Comparison of ENCODE assay signal across 11 cellular contexts in the genomic region with DNA sequence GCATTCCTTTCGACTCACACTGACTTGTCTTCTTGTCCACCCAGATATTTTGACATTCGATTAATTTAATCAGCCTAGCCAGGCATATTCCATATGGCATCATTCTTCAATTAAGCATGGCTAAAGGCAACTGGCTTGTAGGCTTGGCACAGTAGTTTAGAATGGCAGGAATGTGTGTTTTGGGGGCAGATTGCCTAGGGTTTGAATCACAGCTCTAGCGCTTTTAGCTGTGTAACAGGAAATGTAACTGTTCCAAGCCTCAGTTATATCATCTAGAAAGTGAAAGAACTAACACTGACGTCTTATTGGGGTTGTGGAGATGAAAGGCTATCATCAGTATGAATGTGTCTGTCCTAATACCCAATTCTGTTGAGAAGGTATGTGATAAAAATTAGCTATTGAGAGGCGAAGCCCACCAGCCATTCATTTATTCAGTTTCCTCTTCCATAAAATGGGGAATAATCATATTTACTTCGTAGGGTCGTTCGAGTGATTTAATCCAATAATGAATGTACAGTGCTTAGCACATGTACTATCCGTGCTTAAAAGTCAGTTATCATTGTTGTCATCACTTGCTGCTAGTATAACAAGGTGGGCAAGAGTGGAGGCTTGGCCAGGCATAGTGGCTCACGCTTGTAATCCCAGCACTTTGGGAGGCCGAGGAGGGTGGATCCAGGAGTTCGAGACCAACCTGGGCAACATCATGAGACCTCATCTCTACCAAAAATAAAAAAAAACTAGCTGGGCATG. TPM values are rescaled to one million over a fixed set of nuclear protein-coding genes. Genes with fewer than 3 reads are reported as not detected.
A peak's percentile ranks its signal among the peaks of the same experiment; 100 is the strongest.
DNase-seq lines count a peak whose midpoint lies in the region; ATAC-seq, FAIRE-seq and TF ChIP-seq lines count a peak whose summit lies in the region.
"Had no signal": no experiment of that assay in that cellular context is flagged by ENCODE, and none has a peak within 500 bp of the region (broad histone marks: within the 10 kb centered on the region; RNA-seq: fewer than 3 reads in every experiment).

No MANE protein-coding gene starts in this region.

- FAIRE-seq in H54 (lab: Jason Lieb, UNC): peak; percentile 52
- FAIRE-seq: HepG2 had no signal

- H3K36me3 Mint-ChIP-seq in activated CD8-positive, alpha-beta T cell treated with anti-CD3 and anti-CD28 coated beads, Interleukin-2, amount 10 ng/mL, durations not matched to agents 7 days and 5 days (ENCODE audit: low read depth): no peaks in the 10 kb centered on the region
- peaks cover 7% of the 10 kb centered on the region for H3K36me3 Mint-ChIP-seq in chondrocyte (ENCODE audit: low read depth)

- TF ChIP-seq POLR2A in H54 (IDR thresholded peaks at IDR 0.05; ENCODE audit: low read depth, low read length): no peak

- H3K27ac Mint-ChIP-seq in activated CD8-positive, alpha-beta T cell treated with anti-CD3 and anti-CD28 coated beads, Interleukin-2, amount 10 ng/mL, durations not matched to agents 7 days and 5 days: peak overlapping the region; percentile 47
- H3K27ac Mint-ChIP-seq in chondrocyte (ENCODE audit: unreplicated experiment): no peak overlapping the region

- H3K27me3 Mint-ChIP-seq in activated CD8-positive, alpha-beta T cell treated with anti-CD3 and anti-CD28 coated beads, Interleukin-2, amount 10 ng/mL, durations not matched to agents 7 days and 5 days (ENCODE audit: low read depth): peaks cover 27% of the 10 kb centered on the region
- H3K27me3 Mint-ChIP-seq in chondrocyte (ENCODE audit: low read depth): peaks cover 8% of the 10 kb centered on the region

- POLR2A ChIA-PET in activated CD8-positive, alpha-beta T cell treated with anti-CD3 and anti-CD28 coated beads, Interleukin-2, amount 10 ng/mL, durations not matched to agents 7 days and 5 days (lab: Charles Lee): interaction anchor here (0.8 kb wide), 1 partner anchor 297 kb away, joined by 3 read pairs; no protein-coding TSS in a partner anchor

- no peak overlapping the region for H3K4me3 Mint-ChIP-seq in activated CD8-positive, alpha-beta T cell treated with anti-CD3 and anti-CD28 coated beads, Interleukin-2, amount 10 ng/mL, durations not matched to agents 7 days and 5 days
- no peak overlapping the region for H3K4me3 Mint-ChIP-seq in chondrocyte (ENCODE audit: unreplicated experiment)

- H3K9me3 Mint-ChIP-seq in activated CD8-positive, alpha-beta T cell treated with anti-CD3 and anti-CD28 coated beads, Interleukin-2, amount 10 ng/mL, durations not matched to agents 7 days and 5 days (ENCODE audit: insufficient read depth): no peaks in the 10 kb centered on the region
- H3K9me3 Mint-ChIP-seq in chondrocyte (ENCODE audit: low read depth): peaks cover 16% of the 10 kb centered on the region

- CTCF ChIA-PET in activated CD8-positive, alpha-beta T cell treated with anti-CD3 and anti-CD28 coated beads, Interleukin-2, amount 10 ng/mL, durations not matched to agents 7 days and 5 days (lab: Charles Lee): interaction anchor here (1.0 to 2.3 kb wide), 6 partner anchors 76 to 127 kb away, joined by 3 to 6 read pairs (median 4); no protein-coding TSS in a partner anchor

- TF ChIP-seq CTCF in chondrocyte (IDR thresholded peaks at IDR 0.05): no peak

- peak; percentile 80 for ATAC-seq in activated CD8-positive, alpha-beta T cell treated with anti-CD3 and anti-CD28 coated beads, Interleukin-2, amount 10 ng/mL, durations not matched to agents 7 days and 5 days
- ATAC-seq: HepG2 had no signal

- peaks cover 14% of the 10 kb centered on the region for H3K4me1 Mint-ChIP-seq in activated CD8-positive, alpha-beta T cell treated with anti-CD3 and anti-CD28 coated beads, Interleukin-2, amount 10 ng/mL, durations not matched to agents 7 days and 5 days (ENCODE audit: low read depth)
- H3K4me1 Mint-ChIP-seq in chondrocyte (ENCODE audit: low read depth): peaks cover 6% of the 10 kb centered on the region

- DNase-seq in EL (peak; percentile 78), H54 (ENCODE audit: insufficient read length, low spot score) (no peak), kidney tubule cell (ENCODE audit: low spot score) (peak; percentile 44), chondrocyte (ENCODE audit: low spot score) (no peak), NCI-H2227 (lab: John Stamatoyannopoulos, UW; ENCODE audit: unreplicated experiment) (no peak), hepatic stellate cell (ENCODE audit: low spot score) (no peak)
- DNase-seq in activated CD8-positive, alpha-beta T cell treated with anti-CD3 and anti-CD28 coated beads, Interleukin-2, amount 10 ng/mL, durations not matched to agents 7 days and 5 days: no peak
- DNase-seq: colonic mucosa, NCI-H2171 treated with DMSO at 0.1 percent for 48 hours had no signal

RNA-seq across cellular contexts. Expression of a gene that starts 41.6 kb away (rescaled TPM):
- not detected for total RNA-seq in activated CD8-positive, alpha-beta T cell treated with anti-CD3 and anti-CD28 coated beads, Interleukin-2, amount 10 ng/mL, durations not matched to agents 7 days and 5 days
- total RNA-seq in chondrocyte: 0.07 TPM in 1 of 3 replicates, not detected in the others
- total RNA-seq: HepG2, subcutaneous adipose tissue had no signal

Comparison
In these comparisons a context has a peak if more than half of its experiments do, and no peak if none do; other contexts are left out.
1. DNase-seq: peak in EL (single experiment) and kidney tubule cell (single experiment); none in H54 (single experiment), activated CD8-positive, alpha-beta T cell treated with anti-CD3 and anti-CD28 coated beads, Interleukin-2, amount 10 ng/mL, durations not matched to agents 7 days and 5 days (single experiment), chondrocyte (single experiment), NCI-H2227 (single experiment) and hepatic stellate cell (single experiment).